Comparison of ENCODE assay signal across 13 cellular contexts in genomic region chr10:4191894-4192293, GRCh38.
DNase-seq lines count a peak whose midpoint lies in the region; ATAC-seq, FAIRE-seq and TF ChIP-seq lines count a peak whose summit lies in the region.
"Had no signal": no experiment of that assay in that cellular context is flagged by ENCODE, and none has a peak within 500 bp of the region (broad histone marks: within the 10 kb centered on the region; RNA-seq: fewer than 3 reads in every experiment).

No MANE protein-coding gene starts in this region.

- BruUV-seq in mammary epithelial cell (replicated peaks; lab: Mats Ljungman, UMichigan): TSS peak; percentile 70

- H3K4me3 ChIP-seq in mammary epithelial cell (replicated peaks in 1 of 3; ENCODE audit: insufficient read depth in 1 of 3, low read depth in 2 of 3, low read length in 3 of 3) (no peak overlapping the region), breast epithelium (no peak overlapping the region), esophagus (ENCODE audit: low read depth in 1 of 2, low read length in 2 of 2) (no peak overlapping the region), keratinocyte (ENCODE audit: control insufficient read depth in 2 of 3, extremely low read depth in 1 of 3, insufficient read depth in 2 of 3, low read depth in 1 of 3, low read length in 3 of 3) (no peak overlapping the region), stomach (no peak overlapping the region)

- dilution Hi-C loops in mammary epithelial cell (cut with HindIII; ENCODE audit: low sequenced_read_pairs): no loop called here
- dilution Hi-C loops in keratinocyte (cut with MboI; ENCODE audit: extremely low pct_ligation_motif_present, low sequenced_read_pairs): no loop called here

- TF ChIP-seq POLR2A in breast epithelium (IDR thresholded peaks at IDR 0.05) (no peak), stomach (IDR thresholded peaks at IDR 0.05) (no peak)

- H3K27me3 ChIP-seq in mammary epithelial cell (ENCODE audit: insufficient read depth, low read length) (no peaks in the 10 kb centered on the region), breast epithelium (no peaks in the 10 kb centered on the region), esophagus (ENCODE audit: control insufficient read depth in 1 of 2, insufficient read depth in 2 of 2, low read length in 2 of 2) (no peaks in the 10 kb centered on the region), keratinocyte (ENCODE audit: control insufficient read depth, extremely low read depth, insufficient read depth, low read length) (no peaks in the 10 kb centered on the region), stomach (no peaks in the 10 kb centered on the region)

- H3K79me2 ChIP-seq in mammary epithelial cell (ENCODE audit: insufficient read depth, low read length) (no peaks in the 10 kb centered on the region), keratinocyte (ENCODE audit: control insufficient read depth, insufficient read depth, low read length) (no peaks in the 10 kb centered on the region)

- H3K9ac ChIP-seq in mammary epithelial cell (ENCODE audit: insufficient read depth, low read length) (no peak overlapping the region), keratinocyte (ENCODE audit: control insufficient read depth, extremely low read depth, insufficient read depth, low read length) (peak overlapping the region; percentile 67)

- no peaks in the 10 kb centered on the region for H3K9me1 ChIP-seq in keratinocyte (ENCODE audit: control insufficient read depth, extremely low read depth, insufficient read depth, low read length)

- H3K36me3 ChIP-seq in mammary epithelial cell (ENCODE audit: insufficient read depth, low read length) (no peaks in the 10 kb centered on the region), breast epithelium (no peaks in the 10 kb centered on the region), esophagus (ENCODE audit: control insufficient read depth in 2 of 2, insufficient read depth in 2 of 2, low read length in 1 of 2) (no peaks in the 10 kb centered on the region), keratinocyte (ENCODE audit: control insufficient read depth in 2 of 2, extremely low read depth in 1 of 2, insufficient read depth in 2 of 2, low read length in 2 of 2) (no peaks in the 10 kb centered on the region), stomach (no peaks in the 10 kb centered on the region)

- in situ Hi-C loops in mammary epithelial cell (cut with MboI; ENCODE audit: low sequenced_read_pairs in 2 of 2): no loop called here

- H4K20me1 ChIP-seq in mammary epithelial cell (ENCODE audit: insufficient read depth, low read length): no peaks in the 10 kb centered on the region
- H4K20me1 ChIP-seq in keratinocyte (ENCODE audit: control insufficient read depth, extremely low read depth, insufficient read depth, low read length): no peaks in the 10 kb centered on the region

- peaks cover 8% of the 10 kb centered on the region for H3K4me1 ChIP-seq in mammary epithelial cell (ENCODE audit: insufficient read depth, low read length)
- H3K4me1 ChIP-seq in breast epithelium: no peaks in the 10 kb centered on the region
- H3K4me1 ChIP-seq in esophagus (ENCODE audit: control insufficient read depth in 2 of 2, insufficient read depth in 2 of 2, low read length in 1 of 2): peaks cover 0 to 4% of the 10 kb centered on the region in 2 donors
- peaks cover 33% of the 10 kb centered on the region for H3K4me1 ChIP-seq in keratinocyte (ENCODE audit: control insufficient read depth, extremely low read depth, insufficient read depth, low read length)
- peaks cover 0 to 10% (median 5%) of the 10 kb centered on the region in 4 donors for H3K4me1 ChIP-seq in stomach

- FAIRE-seq in keratinocyte (lab: Jason Lieb, UNC): peak; percentile 46

- WGBS in mammary epithelial cell (ENCODE audit: low coverage, missing lambda C conversion rate): 79% methylated on average over 4 of the region's 4 CpGs
- WGBS in esophagus, 2 donors: 62 to 74% methylated on average over 4 of the region's 4 CpGs
- WGBS in stomach, 5 donors: 90 to 99% (median 93%) methylated on average over 4 of the region's 4 CpGs

- no peak overlapping the region for H3K4me2 ChIP-seq in mammary epithelial cell (ENCODE audit: insufficient read depth, low read depth, low read length)
- peak overlapping the region; percentile 49 for H3K4me2 ChIP-seq in keratinocyte (ENCODE audit: control insufficient read depth, extremely low read depth, insufficient read depth, low read depth, low read length)

- TF ChIP-seq CTCF in mammary epithelial cell (conservative IDR thresholded peaks at IDR 0.05 in 1 of 2, IDR thresholded peaks at IDR 0.05 in 1 of 2; ENCODE audit: extremely low read depth in 1 of 2, insufficient read depth in 1 of 2, low read depth in 1 of 2, low read length in 2 of 2) (no peak), breast epithelium (IDR thresholded peaks at IDR 0.05) (no peak), keratinocyte (optimal IDR thresholded peaks at IDR 0.05 in 1 of 3, IDR thresholded peaks at IDR 0.05 in 1 of 3, conservative IDR thresholded peaks at IDR 0.05 in 1 of 3; ENCODE audit: extremely low read depth in 1 of 3, insufficient read depth in 2 of 3, low read length in 3 of 3) (no peak), stomach (IDR thresholded peaks at IDR 0.05) (no peak)

- H2AFZ ChIP-seq in mammary epithelial cell (ENCODE audit: low read depth, low read length) (no peak overlapping the region), keratinocyte (ENCODE audit: control insufficient read depth, low read length) (peak overlapping the region; percentile 64)

- CTCF ChIA-PET in mammary epithelial cell (lab: Charles Lee; ENCODE audit: low non-redundant PET): no interaction called here

- intact Hi-C loops in mammary epithelial cell (cut with micrococcal nuclease) (loop anchor here (5.0 kb wide), 1 partner anchor 410 kb away; no protein-coding TSS in a partner anchor), breast epithelium (cut with DNase I; ENCODE audit: low total_unique reads) (loop anchor here (10.0 kb wide), 1 partner anchor 107 kb away; no protein-coding TSS in a partner anchor), stomach (cut with DNase I; ENCODE audit: low total_unique reads) (no loop called here)

- no peak for TF ChIP-seq EP300 in stomach (IDR thresholded peaks at IDR 0.05)

- no peak for ATAC-seq in HG03520 (IDR thresholded peaks at IDR 0.05; ENCODE audit: unreplicated experiment)

- H3K9me3 ChIP-seq in mammary epithelial cell (replicated peaks; ENCODE audit: insufficient read depth, low read length) (no peaks in the 10 kb centered on the region), breast epithelium (no peaks in the 10 kb centered on the region), esophagus (ENCODE audit: control insufficient read depth in 2 of 2, insufficient read depth in 1 of 2, low read depth in 1 of 2, low read length in 1 of 2) (no peaks in the 10 kb centered on the region), keratinocyte (ENCODE audit: control insufficient read depth, low read depth, low read length) (no peaks in the 10 kb centered on the region), stomach (no peaks in the 10 kb centered on the region)

- H3K27ac ChIP-seq in mammary epithelial cell (ENCODE audit: insufficient read depth, low read depth, low read length) (no peak overlapping the region), breast epithelium (no peak overlapping the region), esophagus (ENCODE audit: low read depth in 2 of 2, low read length in 1 of 2) (peak overlapping the region; percentile 83 to 85), keratinocyte (ENCODE audit: control insufficient read depth, insufficient read depth, low read length) (peak overlapping the region; percentile 89), stomach (no peak overlapping the region)
- H3K27ac ChIP-seq: 22Rv1 had no signal

- no peak for DNase-seq in mammary epithelial cell
- no peak for DNase-seq in breast epithelium (ENCODE audit: low spot score in 2 of 2)
- no peak for DNase-seq in keratinocyte (ENCODE audit: low read depth, low spot score)
- no peak for DNase-seq in NCI-H128 (lab: John Stamatoyannopoulos, UW; ENCODE audit: unreplicated experiment)
- DNase-seq in T1000 (lab: John Stamatoyannopoulos, UW): no peak
- DNase-seq in stomach: no peak
- DNase-seq: CD4-positive, CD25-positive, alpha-beta regulatory T cell; DMS53; HCEC 1CT; HFFc6 had no signal

Comparison
In these comparisons a context has a peak if more than half of its experiments do, and no peak if none do; other contexts are left out.
1. H3K27ac ChIP-seq: peak in esophagus (2 of 2) and keratinocyte (single experiment); none in mammary epithelial cell (single experiment), breast epithelium (0 of 2) and stomach (0 of 5).